ENCODE assay signal across 8 cellular contexts in the genomic region with DNA sequence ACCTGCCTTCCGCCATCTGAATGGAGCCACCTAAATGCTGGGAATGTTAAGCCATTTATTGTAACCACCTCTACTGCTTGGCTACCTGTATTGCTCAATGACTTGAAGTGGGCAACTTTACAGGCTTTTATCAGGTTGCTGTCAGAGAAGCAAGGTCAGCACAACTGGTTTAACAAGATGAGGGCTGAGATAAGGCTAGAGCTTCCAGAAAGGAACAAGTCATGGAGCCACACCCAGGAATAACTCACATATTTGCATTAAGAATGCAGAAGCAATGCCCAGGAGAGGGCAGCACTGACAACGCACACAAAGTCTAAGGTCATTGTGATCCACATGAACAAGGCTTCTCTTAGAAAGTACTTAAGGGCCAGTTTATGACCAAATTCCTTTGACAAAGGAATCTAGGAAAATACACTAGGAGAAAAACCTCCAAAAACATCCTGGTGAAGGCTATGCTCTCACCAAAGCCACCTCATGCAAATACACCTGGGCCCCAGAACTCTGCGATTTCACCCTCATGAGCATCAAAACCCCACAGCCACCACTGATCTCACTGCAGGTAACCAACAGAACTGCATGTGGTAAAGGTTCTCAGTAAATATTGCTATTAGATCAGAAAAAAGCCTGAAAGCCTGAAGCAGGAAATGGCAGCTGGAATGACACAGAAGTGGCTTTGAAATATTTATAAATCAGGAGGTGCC. TPM values are rescaled to one million over a fixed set of nuclear protein-coding genes. Genes with fewer than 3 reads are reported as not detected.
A peak's percentile ranks its signal among the peaks of the same experiment; 100 is the strongest.
DNase-seq lines count a peak whose midpoint lies in the region; ATAC-seq, FAIRE-seq and TF ChIP-seq lines count a peak whose summit lies in the region.

No MANE protein-coding gene starts in this region.

- TF ChIP-seq POLR2A in right lobe of liver (IDR thresholded peaks at IDR 0.05), result no peak

- no peaks in the 10 kb centered on the region for H3K27me3 ChIP-seq in right lobe of liver

- peak overlapping the region in 1 of 3 donors; percentile 49 for H3K27ac ChIP-seq in right lobe of liver

- DNase-seq in COLO829 (ENCODE audit: low spot score) (peak; percentile 76), RCC 7860 (ENCODE audit: low spot score) (peak; percentile 35), right lobe of liver (peak in 1 of 3 donors; percentile 48), urothelium cell line (ENCODE audit: low spot score) (peak; percentile 9), SKM-1 (lab: John Stamatoyannopoulos, UW; ENCODE audit: unreplicated experiment) (no peak)
- DNase-seq in central memory CD4-positive, alpha-beta T cell, result peak; percentile 9

- 56% methylated on average over 3 of the region's 3 CpGs for WGBS in right lobe of liver (ENCODE audit: insufficient coverage, low coverage, low lambda C conversion rate, missing lambda C conversion rate)

- no peaks in the 10 kb centered on the region for H3K36me3 ChIP-seq in right lobe of liver

- peak; percentile 66 for ATAC-seq in GM19025 (IDR thresholded peaks at IDR 0.05; ENCODE audit: low read depth, unreplicated experiment)
- ATAC-seq in HG03342 (IDR thresholded peaks at IDR 0.05; ENCODE audit: unreplicated experiment), result peak; percentile 83
- peak; percentile 71 to 95 (median 79) for ATAC-seq in right lobe of liver

- no peaks in the 10 kb centered on the region for H3K9me3 ChIP-seq in right lobe of liver

- intact Hi-C loops in right lobe of liver (cut with DNase I), result no loop called here

- no peak overlapping the region for H3K4me3 ChIP-seq in right lobe of liver

- FAIRE-seq in RCC 7860 (lab: Jason Lieb, UNC), result peak; percentile 32
- FAIRE-seq in urothelium cell line (lab: Jason Lieb, UNC), result no peak

- peaks cover 0 to 14% (median 2%) of the 10 kb centered on the region in 4 donors for H3K4me1 ChIP-seq in right lobe of liver

- peak; percentile 39 to 58 (median 43) for TF ChIP-seq CTCF in right lobe of liver (IDR thresholded peaks at IDR 0.05)

RNA-seq across cellular contexts. Expression of gene STS, which starts 15.0 kb away (rescaled TPM):
- 10 to 100 TPM in 4 of 6 experiments, 1 to 10 TPM in 2; 4.7 to 12.8 (median 10.7) TPM for total RNA-seq in right lobe of liver

RNA-seq across cellular contexts. Expression of gene PUDP, which starts 15.5 kb away (rescaled TPM):
- 10 to 100 TPM in 4 of 6 experiments, 1 to 10 TPM in 2; 8.8 to 18.4 (median 11.8) TPM for total RNA-seq in right lobe of liver
